ENCODE assay signal across 17 cellular contexts in the genomic region with DNA sequence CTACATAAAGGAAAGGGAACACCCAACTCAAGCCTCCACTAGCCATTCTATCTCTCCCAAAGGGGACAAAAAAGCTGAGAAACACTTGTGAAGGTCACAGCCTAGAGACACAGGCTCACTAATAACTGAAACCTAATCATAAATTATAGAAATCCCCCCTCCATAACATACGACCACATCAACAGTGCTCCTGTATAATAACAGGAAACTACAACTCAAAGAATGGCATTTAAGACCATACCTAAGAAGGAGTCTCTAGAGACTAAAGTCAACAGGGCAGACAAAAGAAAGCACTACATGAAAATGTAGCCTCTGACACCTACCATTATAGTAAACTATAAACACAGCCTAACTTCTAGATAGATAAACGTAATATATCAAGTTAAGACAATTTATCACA.
DNase-seq lines count a peak whose midpoint lies in the region; ATAC-seq and TF ChIP-seq lines count a peak whose summit lies in the region.
"Had no signal": no experiment of that assay in that cellular context is flagged by ENCODE, and none has a peak within 500 bp of the region (broad histone marks: within the 10 kb centered on the region; RNA-seq: fewer than 3 reads in every experiment).

No MANE protein-coding gene starts in this region.

- ATAC-seq in activated T-cell treated with anti-CD3 and anti-CD28 coated beads, Interleukin-2, amount 50 U/mL, for 4 hours, result peak; percentile 11 to 16
- peak; percentile 68 for ATAC-seq in stimulated activated naive CD8-positive, alpha-beta T cell treated with anti-CD3 and anti-CD28 coated beads, Interleukin-15, Interleukin-2, amounts not matched to agents 100 U/mL and 50 U/mL, for 24 hours
- no peak for ATAC-seq in Right ventricle myocardium superior (ENCODE audit: poor library complexity)
- ATAC-seq: PC-3 had no signal

- peaks cover 73% of the 10 kb centered on the region for H3K4me1 Mint-ChIP-seq in activated T-cell treated with anti-CD3 and anti-CD28 coated beads, Interleukin-2, amount 50 U/mL, for 4 hours (ENCODE audit: low read depth)
- H3K4me1 Mint-ChIP-seq in activated naive CD8-positive, alpha-beta T cell (ENCODE audit: low read depth), result peaks cover 84% of the 10 kb centered on the region
- H3K4me1 Mint-ChIP-seq: B cell had no signal

- H3K27ac ChIP-seq in ovary, result no peak overlapping the region

- no peak for TF ChIP-seq EP300 in ovary (IDR thresholded peaks at IDR 0.05)

- 26 to 35% (median 30%) methylated on average over 2 of the region's 2 CpGs for WGBS in ovary, 3 donors

- no peaks in the 10 kb centered on the region for H3K27me3 ChIP-seq in Loucy (ENCODE audit: insufficient read depth, low read length, poor library complexity, severe bottlenecking)
- H3K27me3 ChIP-seq in ovary, result no peaks in the 10 kb centered on the region

- no peaks in the 10 kb centered on the region for H4K20me1 ChIP-seq in Loucy (ENCODE audit: insufficient read depth, low read length, poor library complexity, severe bottlenecking)

- H3F3A ChIP-seq in Loucy (ENCODE audit: low read depth), result no peaks in the 10 kb centered on the region

- no peak for DNase-seq in activated T-cell treated with anti-CD3 and anti-CD28 coated beads, Interleukin-2, amount 50 U/mL, for 4 hours
- no peak for DNase-seq in activated T-cell treated with anti-CD3 and anti-CD28 coated beads, Interleukin-2, amount 50 U/mL, for 1 hour
- no peak for DNase-seq in stimulated activated naive CD8-positive, alpha-beta T cell treated with anti-CD3 and anti-CD28 coated beads, Interleukin-15, Interleukin-2, amounts not matched to agents 100 U/mL and 50 U/mL, for 24 hours
- no peak for DNase-seq in stimulated activated CD4-positive, alpha-beta T cell treated with anti-CD3 and anti-CD28 coated beads, Interleukin-2, amount 100 ng/mL, for 24 hours
- DNase-seq in ovary, result no peak
- DNase-seq in Right ventricle myocardium superior, result no peak
- DNase-seq: DMS 273 treated with DMSO at 0.1 percent for 48 hours, HFFc6, KBM-7, NCI-H1092, NCI-H1694 treated with DMSO at 0.1 percent for 48 hours, NCI-H446, NCI-H748 treated with DMSO at 0.1 percent for 48 hours, PC-3 had no signal

- H3K9me2 ChIP-seq in Loucy (replicated peaks; ENCODE audit: low read depth, low read length), result no peaks in the 10 kb centered on the region

- peak overlapping the region; percentile 96 for H3K27ac Mint-ChIP-seq in activated naive CD8-positive, alpha-beta T cell
- H3K27ac Mint-ChIP-seq: B cell, HFFc6 had no signal

- peaks cover 40% of the 10 kb centered on the region for H3K36me3 ChIP-seq in Loucy (ENCODE audit: insufficient read depth, low read length)
- H3K36me3 ChIP-seq in ovary, result no peaks in the 10 kb centered on the region

- TF ChIP-seq CTCF in Loucy (conservative IDR thresholded peaks at IDR 0.05; ENCODE audit: low read length) (no peak), ovary (IDR thresholded peaks at IDR 0.05) (no peak)

- peaks cover 21% of the 10 kb centered on the region for H3K36me3 Mint-ChIP-seq in activated T-cell treated with anti-CD3 and anti-CD28 coated beads, Interleukin-2, amount 50 U/mL, for 4 hours (ENCODE audit: insufficient read depth)
- peaks cover 10% of the 10 kb centered on the region for H3K36me3 Mint-ChIP-seq in activated naive CD8-positive, alpha-beta T cell

- peaks cover 52% of the 10 kb centered on the region for H3K79me2 ChIP-seq in Loucy (ENCODE audit: insufficient read depth, low read length)

- H3K4me3 ChIP-seq in Loucy (ENCODE audit: low read length, poor library complexity, severe bottlenecking) (peak overlapping the region; percentile 26), ovary (no peak overlapping the region)

- no peaks in the 10 kb centered on the region for H3K27me3 Mint-ChIP-seq in activated T-cell treated with anti-CD3 and anti-CD28 coated beads, Interleukin-2, amount 50 U/mL, for 4 hours (ENCODE audit: low read depth)
- H3K27me3 Mint-ChIP-seq in activated naive CD8-positive, alpha-beta T cell, result no peaks in the 10 kb centered on the region
- H3K27me3 Mint-ChIP-seq: B cell had no signal

- H3K4me3 Mint-ChIP-seq in activated T-cell treated with anti-CD3 and anti-CD28 coated beads, Interleukin-2, amount 50 U/mL, for 4 hours, result peak overlapping the region; percentile 48
- peak overlapping the region; percentile 55 for H3K4me3 Mint-ChIP-seq in activated naive CD8-positive, alpha-beta T cell
- H3K4me3 Mint-ChIP-seq: B cell, HFFc6 had no signal

- intact Hi-C loops in ovary (cut with DNase I), result no loop called here
- intact Hi-C loops in Right ventricle myocardium superior (cut with DNase I), result no loop called here

- H3K4me1 ChIP-seq in Loucy (ENCODE audit: insufficient read depth, low read length, poor library complexity, severe bottlenecking) (peaks cover 15% of the 10 kb centered on the region), ovary (ENCODE audit: insufficient read depth) (no peaks in the 10 kb centered on the region)

- H2AFZ ChIP-seq in Loucy (ENCODE audit: low read length), result no peak overlapping the region

- 0 out of 2 replicates have a peak, but pooled peaks cover 5% of the 10 kb centered on the region for H3K9me3 ChIP-seq in Loucy (ENCODE audit: insufficient read depth, low read depth, low read length)
- H3K9me3 ChIP-seq in ovary, result no peaks in the 10 kb centered on the region

- TF ChIP-seq POLR2A in ovary (IDR thresholded peaks at IDR 0.05), result no peak

- no peaks in the 10 kb centered on the region for H3K9me3 Mint-ChIP-seq in activated T-cell treated with anti-CD3 and anti-CD28 coated beads, Interleukin-2, amount 50 U/mL, for 4 hours
- no peaks in the 10 kb centered on the region for H3K9me3 Mint-ChIP-seq in activated naive CD8-positive, alpha-beta T cell (ENCODE audit: low read depth)
- H3K9me3 Mint-ChIP-seq: HFFc6 had no signal

- H3K4me2 ChIP-seq in Loucy (ENCODE audit: low read depth, low read length, poor library complexity, severe bottlenecking), result peak overlapping the region; percentile 53

- no peak overlapping the region for H3K9ac ChIP-seq in Loucy (ENCODE audit: low read depth, low read length, poor library complexity, severe bottlenecking)
